16 cellular contexts compared by ENCODE assay signal in genomic region chr1:51417496-51418383, GRCh38.
DNase-seq lines count a peak whose midpoint lies in the region; ATAC-seq and TF ChIP-seq lines count a peak whose summit lies in the region.
"Had no signal": no experiment of that assay in that cellular context is flagged by ENCODE, and none has a peak within 500 bp of the region (broad histone marks: within the 10 kb centered on the region; RNA-seq: fewer than 3 reads in every experiment).

No MANE protein-coding gene starts in this region.

- H3K79me2 ChIP-seq in hepatocyte (peaks cover 10% of the 10 kb centered on the region), smooth muscle cell (ENCODE audit: low read depth) (peaks cover 46% of the 10 kb centered on the region)

- H3K36me3 ChIP-seq in hepatocyte (replicated peaks; ENCODE audit: insufficient read depth, low read depth) (no peaks in the 10 kb centered on the region), smooth muscle cell (ENCODE audit: low read depth) (no peaks in the 10 kb centered on the region)
- H3K36me3 ChIP-seq: uterus had no signal

- H3K4me2 ChIP-seq in hepatocyte (no peak overlapping the region), smooth muscle cell (peak overlapping the region; percentile 44)
- H3K4me2 ChIP-seq: A549 had no signal

- no peaks in the 10 kb centered on the region for H3K27me3 Mint-ChIP-seq in activated CD8-positive, alpha-beta T cell treated with anti-CD3 and anti-CD28 coated beads, Interleukin-2, amount 10 ng/mL, durations not matched to agents 7 days and 5 days (ENCODE audit: low read depth)

- H3K9me2 ChIP-seq in hepatocyte (replicated peaks; ENCODE audit: insufficient read depth), result no peaks in the 10 kb centered on the region

- H3K9me3 ChIP-seq in hepatocyte (ENCODE audit: low read depth), result no peaks in the 10 kb centered on the region
- no peaks in the 10 kb centered on the region for H3K9me3 ChIP-seq in smooth muscle cell (replicated peaks; ENCODE audit: low read depth)
- H3K9me3 ChIP-seq: A549, uterus had no signal

- CTCF ChIA-PET in activated CD8-positive, alpha-beta T cell treated with anti-CD3 and anti-CD28 coated beads, Interleukin-2, amount 10 ng/mL, durations not matched to agents 7 days and 5 days (lab: Charles Lee), result interaction anchor here (1.6 kb wide), 1 partner anchor 117 kb away, joined by 4 read pairs; no protein-coding TSS in a partner anchor

- H3K4me3 ChIP-seq in astrocyte of the cerebellum (ENCODE audit: low read depth, low read length) (no peak overlapping the region), hepatocyte (no peak overlapping the region), smooth muscle cell (no peak overlapping the region)
- H3K4me3 ChIP-seq: A549, uterus had no signal

- H3K9ac ChIP-seq in smooth muscle cell (ENCODE audit: low read depth), result no peak overlapping the region

- H3K27me3 ChIP-seq in hepatocyte (no peaks in the 10 kb centered on the region), smooth muscle cell (ENCODE audit: low read depth) (no peaks in the 10 kb centered on the region)
- H3K27me3 ChIP-seq: uterus had no signal

- H3K4me1 Mint-ChIP-seq in activated CD8-positive, alpha-beta T cell treated with anti-CD3 and anti-CD28 coated beads, Interleukin-2, amount 10 ng/mL, durations not matched to agents 7 days and 5 days (ENCODE audit: low read depth), result no peaks in the 10 kb centered on the region

- no peak overlapping the region for H3K27ac Mint-ChIP-seq in activated CD8-positive, alpha-beta T cell treated with anti-CD3 and anti-CD28 coated beads, Interleukin-2, amount 10 ng/mL, durations not matched to agents 7 days and 5 days
- H3K27ac Mint-ChIP-seq: nephron had no signal

- no peaks in the 10 kb centered on the region for H3K9me3 Mint-ChIP-seq in activated CD8-positive, alpha-beta T cell treated with anti-CD3 and anti-CD28 coated beads, Interleukin-2, amount 10 ng/mL, durations not matched to agents 7 days and 5 days (ENCODE audit: insufficient read depth)
- H3K9me3 Mint-ChIP-seq: nephron had no signal

- H4K20me1 ChIP-seq in hepatocyte (ENCODE audit: insufficient read depth, poor library complexity, severe bottlenecking) (no peaks in the 10 kb centered on the region), smooth muscle cell (ENCODE audit: low read depth) (no peaks in the 10 kb centered on the region)

- H3K36me3 Mint-ChIP-seq in activated CD8-positive, alpha-beta T cell treated with anti-CD3 and anti-CD28 coated beads, Interleukin-2, amount 10 ng/mL, durations not matched to agents 7 days and 5 days (ENCODE audit: low read depth), result peaks cover 26% of the 10 kb centered on the region

- in situ Hi-C loops in astrocyte of the cerebellum (cut with HindIII; ENCODE audit: low sequenced_read_pairs), result no loop called here

- POLR2A ChIA-PET in activated CD8-positive, alpha-beta T cell treated with anti-CD3 and anti-CD28 coated beads, Interleukin-2, amount 10 ng/mL, durations not matched to agents 7 days and 5 days (lab: Charles Lee), result no interaction called here

- TF ChIP-seq CTCF in astrocyte of the cerebellum (IDR thresholded peaks at IDR 0.05; ENCODE audit: low read depth, low read length, missing control alignments) (no peak), hepatocyte (IDR thresholded peaks at IDR 0.05; ENCODE audit: poor library complexity) (no peak), smooth muscle cell (IDR thresholded peaks at IDR 0.05; ENCODE audit: borderline replicate concordance, insufficient read depth, poor library complexity, severe bottlenecking) (no peak)

- 84% methylated on average over 5 of the region's 5 CpGs for WGBS in hepatocyte (ENCODE audit: low lambda C conversion rate, missing lambda C conversion rate)
- WGBS in smooth muscle cell (ENCODE audit: low lambda C conversion rate), result 69% methylated on average over 5 of the region's 5 CpGs

- DNase-seq in NCI-H82 (lab: John Stamatoyannopoulos, UW) (peak; percentile 26), NCI-H82 treated with DMSO at 0.1 percent for 48 hours (lab: John Stamatoyannopoulos, UW; ENCODE audit: unreplicated experiment) (no peak), astrocyte of the cerebellum (ENCODE audit: low read depth) (peak; percentile 2), hepatocyte (ENCODE audit: low spot score) (no peak), smooth muscle cell (lab: John Stamatoyannopoulos, UW; ENCODE audit: unreplicated experiment) (no peak), activated gamma-delta T cell (lab: John Stamatoyannopoulos, UW) (no peak)
- DNase-seq in activated CD8-positive, alpha-beta memory T cell treated with anti-CD3 and anti-CD28 coated beads for 24 hours, result no peak
- DNase-seq in activated CD8-positive, alpha-beta T cell treated with anti-CD3 and anti-CD28 coated beads, Interleukin-2, amount 10 ng/mL, durations not matched to agents 7 days and 5 days, result no peak
- DNase-seq: activated effector memory CD4-positive, alpha-beta T cell treated with Interleukin-2 at 50 U/mL for 16 hours; central memory CD4-positive, alpha-beta T cell; NCI-H226; stimulated activated naive CD4-positive, alpha-beta T cell; uterus had no signal

- no peak overlapping the region for H2AFZ ChIP-seq in hepatocyte
- H2AFZ ChIP-seq in smooth muscle cell (ENCODE audit: low read depth), result no peak overlapping the region

- H3F3A ChIP-seq in smooth muscle cell (ENCODE audit: low read depth), result no peaks in the 10 kb centered on the region

- H3K4me1 ChIP-seq in hepatocyte (ENCODE audit: insufficient read depth) (no peaks in the 10 kb centered on the region), smooth muscle cell (ENCODE audit: low read depth) (peaks cover 12% of the 10 kb centered on the region)
- H3K4me1 ChIP-seq: A549, uterus had no signal

- H3K27ac ChIP-seq in hepatocyte, result peak overlapping the region; percentile 5
- peak overlapping the region; percentile 33 for H3K27ac ChIP-seq in smooth muscle cell (ENCODE audit: low read depth)
- H3K27ac ChIP-seq: A549 had no signal

- ATAC-seq in activated CD8-positive, alpha-beta T cell treated with anti-CD3 and anti-CD28 coated beads, Interleukin-2, amount 10 ng/mL, durations not matched to agents 7 days and 5 days, result no peak
- ATAC-seq: A549, sciatic nerve had no signal

- H3K4me3 Mint-ChIP-seq in activated CD8-positive, alpha-beta T cell treated with anti-CD3 and anti-CD28 coated beads, Interleukin-2, amount 10 ng/mL, durations not matched to agents 7 days and 5 days, result no peak overlapping the region
- H3K4me3 Mint-ChIP-seq: nephron had no signal

Comparison
In these comparisons a context has a peak if more than half of its experiments do, and no peak if none do; other contexts are left out.
1. DNase-seq: peak in NCI-H82 (single experiment) and astrocyte of the cerebellum (single experiment); none in NCI-H82 treated with DMSO at 0.1 percent for 48 hours (single experiment), hepatocyte (single experiment), smooth muscle cell (single experiment), activated CD8-positive, alpha-beta memory T cell treated with anti-CD3 and anti-CD28 coated beads for 24 hours (single experiment), activated gamma-delta T cell (single experiment) and activated CD8-positive, alpha-beta T cell treated with anti-CD3 and anti-CD28 coated beads, Interleukin-2, amount 10 ng/mL, durations not matched to agents 7 days and 5 days (single experiment).